In genomic region chr20:61580958-61581824, GRCh38 we compare ENCODE assay signal across 2 cellular contexts.
TF ChIP-seq lines count a peak whose summit lies in the region.

No MANE protein-coding gene starts in this region.

TF ChIP-seq in HepG2, 621 proteins besides CTCF, POLR2A, EP300 and RAD21 (continues in another document):
- TF ChIP-seq TOPORS (CRISPR knock-in tag; IDR thresholded peaks at IDR 0.05) = no peak
- TF ChIP-seq ZNF772 (CRISPR knock-in tag; IDR thresholded peaks at IDR 0.05) = no peak
- no peak for TF ChIP-seq ZBTB40 (IDR thresholded peaks at IDR 0.05)
- TF ChIP-seq ZBTB40 (CRISPR knock-in tag; IDR thresholded peaks at IDR 0.05) = no peak
- no peak for TF ChIP-seq ZNF850 (CRISPR knock-in tag; conservative IDR thresholded peaks at IDR 0.05)
- TF ChIP-seq XRCC5 (optimal IDR thresholded peaks at IDR 0.05; ENCODE audit: low read length) = peak; percentile 6
- TF ChIP-seq ZNF574 (CRISPR knock-in tag; IDR thresholded peaks at IDR 0.05) = 0 out of 2 replicates have a peak, but pooled peaks have one; percentile 20
- TF ChIP-seq NFKB2 (CRISPR knock-in tag; IDR thresholded peaks at IDR 0.05; ENCODE audit: borderline replicate concordance) = peak; percentile 58; the same call in 1 of the 2 replicates
- TF ChIP-seq ZNF251 (CRISPR knock-in tag; IDR thresholded peaks at IDR 0.05) = no peak
- TF ChIP-seq ZNF263 (CRISPR knock-in tag; IDR thresholded peaks at IDR 0.05) = peak; percentile 54
- TF ChIP-seq GABPA (IDR thresholded peaks at IDR 0.05; ENCODE audit: low read depth, low read length) = 0 out of 2 replicates have a peak, but pooled peaks have one; percentile 12
- TF ChIP-seq GABPA (CRISPR knock-in tag; IDR thresholded peaks at IDR 0.05; ENCODE audit: low read depth) = no peak
- TF ChIP-seq TGIF2 (CRISPR knock-in tag; IDR thresholded peaks at IDR 0.05) = no peak
- peak; percentile 36 for TF ChIP-seq RBM39 (IDR thresholded peaks at IDR 0.05; ENCODE audit: low read depth, low read length, poor library complexity, severe bottlenecking)
- no peak for TF ChIP-seq CEBPB (IDR thresholded peaks at IDR 0.05; ENCODE audit: borderline replicate concordance, low read depth, low read length)
- no peak for TF ChIP-seq MXD4 (CRISPR knock-in tag; IDR thresholded peaks at IDR 0.05)
- TF ChIP-seq ZNF160 (CRISPR knock-in tag; IDR thresholded peaks at IDR 0.05) = no peak
- TF ChIP-seq KDM5B (CRISPR knock-in tag; IDR thresholded peaks at IDR 0.05; ENCODE audit: borderline replicate concordance) = no peak
- TF ChIP-seq BRCA1 (CRISPR knock-in tag; IDR thresholded peaks at IDR 0.05) = no peak

TF ChIP-seq in H1, 55 proteins besides CTCF, POLR2A, EP300 and RAD21:
- TF ChIP-seq NRF1 (IDR thresholded peaks at IDR 0.05; ENCODE audit: low read depth, low read length) (no peak), JUN (IDR thresholded peaks at IDR 0.05; ENCODE audit: low read depth, low read length) (no peak), SIRT6 (IDR thresholded peaks at IDR 0.05; ENCODE audit: low read length) (no peak), CREB1 (IDR thresholded peaks at IDR 0.05) (no peak), USF2 (IDR thresholded peaks at IDR 0.05; ENCODE audit: low read length) (no peak), SUZ12 (IDR thresholded peaks at IDR 0.05; ENCODE audit: low read length) (no peak), TAF7 (optimal IDR thresholded peaks at IDR 0.05; ENCODE audit: borderline replicate concordance, low read depth, low read length) (no peak), KDM1A (IDR thresholded peaks at IDR 0.05; ENCODE audit: borderline replicate concordance, low read length) (no peak), GTF2F1 (IDR thresholded peaks at IDR 0.05; ENCODE audit: borderline replicate concordance, low read depth, low read length) (no peak), SIN3A (conservative IDR thresholded peaks at IDR 0.05 in 1 of 2, IDR thresholded peaks at IDR 0.05 in 1 of 2; ENCODE audit: low read depth in 1 of 2, low read length in 2 of 2) (no peak)
